7 cellular contexts compared by ENCODE assay signal in the genomic region with DNA sequence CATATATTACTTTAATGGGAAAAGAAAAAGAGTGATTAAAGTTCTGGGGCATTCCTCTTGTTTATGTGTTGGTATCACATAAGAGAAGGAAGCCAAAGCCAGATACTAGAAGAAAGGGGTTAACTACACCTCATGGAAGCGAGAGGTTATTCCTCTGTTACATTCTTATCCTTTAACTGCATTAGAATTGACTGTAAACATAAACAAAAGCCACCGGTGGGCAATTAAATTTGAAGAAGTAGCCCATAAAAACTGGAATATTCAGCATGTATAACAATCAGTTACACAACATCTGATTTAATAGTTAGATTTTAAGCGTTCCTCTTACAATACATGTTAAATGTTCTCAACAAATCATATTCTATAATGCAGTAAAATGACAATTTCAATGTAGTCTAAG.
"Had no signal": no experiment of that assay in that cellular context is flagged by ENCODE, and none has a peak within 500 bp of the region (broad histone marks: within the 10 kb centered on the region; RNA-seq: fewer than 3 reads in every experiment).

No MANE protein-coding gene starts in this region.

- ATAC-seq: HCT116, HepG2 had no signal

- DNase-seq: GOT3, H7 had no signal

- H3K4me3 Mint-ChIP-seq: IgD-negative memory B cell had no signal

- H3K27me3 Mint-ChIP-seq: IgD-negative memory B cell had no signal

- H3K9me3 ChIP-seq: HAP-1 had no signal

- H3K27ac ChIP-seq: HL-60 had no signal

- H3K36me3 ChIP-seq: HAP-1 had no signal

- H3K27ac Mint-ChIP-seq: IgD-negative memory B cell had no signal

- H3K4me3 ChIP-seq: HAP-1 had no signal
